In genomic region chr11:40280161-40281054, GRCh38 we compare ENCODE assay signal across 13 cellular contexts.
DNase-seq lines count a peak whose midpoint lies in the region; ATAC-seq and TF ChIP-seq lines count a peak whose summit lies in the region.
"Had no signal": no experiment of that assay in that cellular context is flagged by ENCODE, and none has a peak within 500 bp of the region (broad histone marks: within the 10 kb centered on the region; RNA-seq: fewer than 3 reads in every experiment).

No MANE protein-coding gene starts in this region.

- H3K9me2 ChIP-seq in SK-N-SH, result no peaks in the 10 kb centered on the region

- no peak for TF ChIP-seq RAD21 in SK-N-SH (IDR thresholded peaks at IDR 0.05; ENCODE audit: low read length)

- no peak for TF ChIP-seq EP300 in SK-N-SH (IDR thresholded peaks at IDR 0.05; ENCODE audit: borderline replicate concordance in 1 of 2, low read depth in 1 of 2, low read length in 1 of 2)

- CTCF ChIA-PET in SK-N-SH (lab: Yijun Ruan, JAX), result interaction anchor here (4.8 kb wide), 1 partner anchor 14 kb away, joined by 20 read pairs; no protein-coding TSS in a partner anchor

- 49% methylated on average over 18 of the region's 18 CpGs for WGBS in SK-N-SH (ENCODE audit: low lambda C conversion rate)
- 61 to 69% methylated on average over 18 of the region's 18 CpGs for WGBS in aorta, 2 donors

- H3K79me2 ChIP-seq in SK-N-SH (ENCODE audit: insufficient read depth), result no peaks in the 10 kb centered on the region

- ATAC-seq in GM21529 (IDR thresholded peaks at IDR 0.05; ENCODE audit: unreplicated experiment) (no peak), aorta (ENCODE audit: low FRiP score) (no peak)
- ATAC-seq: activated naive CD8-positive, alpha-beta T cell treated with anti-CD3 and anti-CD28 coated beads, Interleukin-2, amount 50 U/mL, for 24 hours had no signal

- peaks cover 12 to 14% of the 10 kb centered on the region in 2 experiments; a peak in 3 of 4 replicates for H3K4me1 ChIP-seq in SK-N-SH (ENCODE audit: control insufficient read depth in 1 of 2, insufficient read depth in 2 of 2, low read depth in 1 of 2, low read length in 1 of 2)
- no peaks in the 10 kb centered on the region for H3K4me1 ChIP-seq in right atrium auricular region
- H3K4me1 ChIP-seq in aorta (ENCODE audit: control insufficient read depth in 1 of 2, insufficient read depth in 2 of 2, low read length in 2 of 2), result no peaks in the 10 kb centered on the region
- H3K4me1 ChIP-seq: heart right ventricle had no signal

- 0 out of 2 replicates have a peak overlapping the region, but pooled peaks have one; percentile 6 for H3K4me2 ChIP-seq in SK-N-SH

- peaks cover 8% of the 10 kb centered on the region for H3K27me3 ChIP-seq in H7 (ENCODE audit: control insufficient read depth, insufficient read depth, low read length)
- H3K27me3 ChIP-seq in SK-N-SH (ENCODE audit: insufficient read depth), result no peaks in the 10 kb centered on the region
- no peaks in the 10 kb centered on the region for H3K27me3 ChIP-seq in right atrium auricular region
- H3K27me3 ChIP-seq in aorta (ENCODE audit: control insufficient read depth in 1 of 2, insufficient read depth in 2 of 2, low read length in 1 of 2), result no peaks in the 10 kb centered on the region
- H3K27me3 ChIP-seq: heart right ventricle had no signal

- intact Hi-C loops in aorta (cut with DNase I), result no loop called here

- no peak overlapping the region for H3K9ac ChIP-seq in SK-N-SH

- H4K20me1 ChIP-seq in SK-N-SH (ENCODE audit: insufficient read depth), result no peaks in the 10 kb centered on the region

- POLR2A ChIA-PET in SK-N-SH (lab: Yijun Ruan, JAX), result no interaction called here

- no peak overlapping the region for H2AFZ ChIP-seq in SK-N-SH (ENCODE audit: low read depth)

- H3K9me3 ChIP-seq in SK-N-SH (no peaks in the 10 kb centered on the region), right atrium auricular region (no peaks in the 10 kb centered on the region), aorta (ENCODE audit: control insufficient read depth, low read length) (no peaks in the 10 kb centered on the region)
- H3K9me3 ChIP-seq: heart right ventricle had no signal

- H3K36me3 ChIP-seq in H7 (replicated peaks; ENCODE audit: control insufficient read depth, insufficient read depth, low read length) (no peaks in the 10 kb centered on the region), SK-N-SH (replicated peaks in 1 of 2; ENCODE audit: control insufficient read depth in 1 of 2, insufficient read depth in 2 of 2, low read length in 1 of 2) (no peaks in the 10 kb centered on the region), right atrium auricular region (no peaks in the 10 kb centered on the region), aorta (ENCODE audit: control insufficient read depth in 1 of 2, insufficient read depth in 2 of 2, low read length in 1 of 2) (no peaks in the 10 kb centered on the region)
- H3K36me3 ChIP-seq: heart right ventricle had no signal

- TF ChIP-seq CTCF in SK-N-SH (IDR thresholded peaks at IDR 0.05) (no peak), right atrium auricular region (IDR thresholded peaks at IDR 0.05) (no peak)

- H3K4me3 ChIP-seq in H7 (ENCODE audit: insufficient read depth, low read depth, low read length), result peak overlapping the region; percentile 3; the same call in 1 of the 2 replicates
- no peak overlapping the region for H3K4me3 ChIP-seq in SK-N-SH (ENCODE audit: low read depth in 2 of 2, low read length in 1 of 2)
- H3K4me3 ChIP-seq in right atrium auricular region, result no peak overlapping the region
- no peak overlapping the region for H3K4me3 ChIP-seq in aorta (ENCODE audit: low read length in 2 of 2)

- no peak overlapping the region for H3K27ac ChIP-seq in SK-N-SH (ENCODE audit: low read depth in 2 of 2, low read length in 1 of 2)
- peak overlapping the region in 1 of 2 donors; percentile 29 for H3K27ac ChIP-seq in right atrium auricular region
- H3K27ac ChIP-seq in aorta (ENCODE audit: low read depth in 1 of 2, low read length in 2 of 2), result no peak overlapping the region

- DNase-seq in H7 (no peak), SK-N-SH (no peak), right atrium auricular region (ENCODE audit: low spot score) (peak; percentile 69), putamen (ENCODE audit: low spot score) (peak; percentile 76), mucosa of gallbladder (ENCODE audit: low spot score) (no peak), ureter (ENCODE audit: low spot score) (no peak), aorta (no peak)
- DNase-seq: activated naive CD8-positive, alpha-beta T cell treated with anti-CD3 and anti-CD28 coated beads, Interleukin-2, amount 50 U/mL, for 24 hours; AML-193; EL; NCI-H1436 treated with DMSO at 0.1 percent for 48 hours had no signal

- H3F3A ChIP-seq in SK-N-SH (replicated peaks; ENCODE audit: insufficient read depth), result no peaks in the 10 kb centered on the region

TF ChIP-seq in SK-N-SH, 30 proteins besides CTCF, POLR2A, EP300 and RAD21:
- no peak for TF ChIP-seq NFIC (IDR thresholded peaks at IDR 0.05; ENCODE audit: borderline replicate concordance)
- TF ChIP-seq TCF12 (IDR thresholded peaks at IDR 0.05), result no peak
- no peak for TF ChIP-seq SIN3A (IDR thresholded peaks at IDR 0.05; ENCODE audit: borderline replicate concordance, low read depth, low read length)
- TF ChIP-seq MAX (IDR thresholded peaks at IDR 0.05; ENCODE audit: low read depth), result no peak
- no peak for TF ChIP-seq YY1 (IDR thresholded peaks at IDR 0.05; ENCODE audit: low read depth)
- no peak for TF ChIP-seq CHD2 (IDR thresholded peaks at IDR 0.05; ENCODE audit: low read length, partially characterized antibody)

Comparison
In these comparisons a context has a peak if more than half of its experiments do, and no peak if none do; other contexts are left out.
1. DNase-seq: peak in right atrium auricular region (single experiment) and putamen (single experiment); none in H7 (single experiment), SK-N-SH (single experiment), mucosa of gallbladder (single experiment), ureter (single experiment) and aorta (0 of 2).